8 cellular contexts compared by ENCODE assay signal in the genomic region with DNA sequence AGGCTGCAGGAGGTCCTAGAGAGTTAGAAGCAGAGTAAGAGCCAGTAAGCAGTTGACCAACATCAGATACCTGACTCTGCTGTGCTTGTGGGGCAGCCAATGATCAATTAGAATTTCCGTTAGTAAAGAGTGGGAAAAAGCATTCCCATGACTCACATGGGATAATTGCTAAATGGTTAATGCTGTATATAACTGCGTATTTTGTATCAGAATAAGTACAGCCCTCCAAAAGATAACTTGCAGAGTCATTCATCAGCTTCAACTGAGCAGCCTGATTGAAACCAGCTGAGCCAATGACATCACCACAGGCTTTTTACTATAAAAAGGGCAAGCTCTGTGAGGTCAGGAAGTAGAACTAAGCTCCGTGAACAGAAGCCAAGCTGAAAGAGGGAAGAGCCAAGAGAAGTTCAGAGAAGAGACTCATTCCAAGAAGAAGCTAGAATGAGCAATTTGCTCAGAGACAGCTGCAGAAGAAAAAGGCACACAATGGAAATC.
DNase-seq lines count a peak whose midpoint lies in the region; ATAC-seq and TF ChIP-seq lines count a peak whose summit lies in the region.

No MANE protein-coding gene starts in this region.

- no peaks in the 10 kb centered on the region for H3K27me3 Mint-ChIP-seq in activated naive CD4-positive, alpha-beta T cell treated with anti-CD3 and anti-CD28 coated beads, Interleukin-2, amount 50 U/mL, for 24 hours
- H3K27me3 Mint-ChIP-seq in WTC11 (ENCODE audit: low read depth) = no peaks in the 10 kb centered on the region

- peak overlapping the region; percentile 16 for H3K4me3 Mint-ChIP-seq in activated naive CD4-positive, alpha-beta T cell treated with anti-CD3 and anti-CD28 coated beads, Interleukin-2, amount 50 U/mL, for 24 hours
- H3K4me3 Mint-ChIP-seq in WTC11 = no peak overlapping the region

- peak; percentile 67 for ATAC-seq in HG03095 (IDR thresholded peaks at IDR 0.05; ENCODE audit: unreplicated experiment)
- ATAC-seq in WTC11 = no peak

- in situ Hi-C loops in G401 (cut with HindIII; ENCODE audit: low sequenced_read_pairs) = no loop called here

- TF ChIP-seq CTCF in WTC11 (IDR thresholded peaks at IDR 0.05) = no peak

- DNase-seq in activated naive CD4-positive, alpha-beta T cell treated with Interleukin-2 at 50 U/mL for 16 hours = no peak
- DNase-seq in WTC11 (ENCODE audit: low spot score) = no peak
- peak; percentile 68 for DNase-seq in islet precursor cell
- DNase-seq in activated gamma-delta T cell treated with Interleukin-2 at 50 U/mL for 16 hours = no peak
- DNase-seq in NCI-H2081 treated with DMSO at 0.1 percent for 48 hours (lab: John Stamatoyannopoulos, UW) = no peak
- no peak for DNase-seq in G401 (ENCODE audit: low spot score)

- POLR2A ChIA-PET in WTC11 (lab: Charles Lee) = no interaction called here

- H3K27ac Mint-ChIP-seq in activated naive CD4-positive, alpha-beta T cell treated with anti-CD3 and anti-CD28 coated beads, Interleukin-2, amount 50 U/mL, for 24 hours = no peak overlapping the region
- H3K27ac Mint-ChIP-seq in WTC11 = peak overlapping the region; percentile 81

- H3K4me1 Mint-ChIP-seq in activated naive CD4-positive, alpha-beta T cell treated with anti-CD3 and anti-CD28 coated beads, Interleukin-2, amount 50 U/mL, for 24 hours = peaks cover 51% of the 10 kb centered on the region
- peaks cover 83% of the 10 kb centered on the region for H3K4me1 Mint-ChIP-seq in WTC11

- no peaks in the 10 kb centered on the region for H3K9me3 Mint-ChIP-seq in activated naive CD4-positive, alpha-beta T cell treated with anti-CD3 and anti-CD28 coated beads, Interleukin-2, amount 50 U/mL, for 24 hours
- no peaks in the 10 kb centered on the region for H3K9me3 Mint-ChIP-seq in WTC11

- H3K36me3 Mint-ChIP-seq in activated naive CD4-positive, alpha-beta T cell treated with anti-CD3 and anti-CD28 coated beads, Interleukin-2, amount 50 U/mL, for 24 hours = peaks cover 2% of the 10 kb centered on the region
- H3K36me3 Mint-ChIP-seq in WTC11 = no peaks in the 10 kb centered on the region

- CTCF ChIA-PET in WTC11 (lab: Charles Lee) = interaction anchor here (0.9 kb wide), 1 partner anchor 13 kb away, joined by 3 read pairs; no protein-coding TSS in a partner anchor

TF ChIP-seq in WTC11, 78 proteins besides CTCF, POLR2A, EP300 and RAD21 (continues in another document):
- TF ChIP-seq, protein P1, sequence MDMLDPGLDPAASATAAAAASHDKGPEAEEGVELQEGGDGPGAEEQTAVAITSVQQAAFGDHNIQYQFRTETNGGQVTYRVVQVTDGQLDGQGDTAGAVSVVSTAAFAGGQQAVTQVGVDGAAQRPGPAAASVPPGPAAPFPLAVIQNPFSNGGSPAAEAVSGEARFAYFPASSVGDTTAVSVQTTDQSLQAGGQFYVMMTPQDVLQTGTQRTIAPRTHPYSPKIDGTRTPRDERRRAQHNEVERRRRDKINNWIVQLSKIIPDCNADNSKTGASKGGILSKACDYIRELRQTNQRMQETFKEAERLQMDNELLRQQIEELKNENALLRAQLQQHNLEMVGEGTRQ (CRISPR knock-in tag; IDR thresholded peaks at IDR 0.05) = no peak
- no peak for TF ChIP-seq ZBTB21 (CRISPR knock-in tag; IDR thresholded peaks at IDR 0.05; ENCODE audit: borderline replicate concordance)
- TF ChIP-seq, protein P2, sequence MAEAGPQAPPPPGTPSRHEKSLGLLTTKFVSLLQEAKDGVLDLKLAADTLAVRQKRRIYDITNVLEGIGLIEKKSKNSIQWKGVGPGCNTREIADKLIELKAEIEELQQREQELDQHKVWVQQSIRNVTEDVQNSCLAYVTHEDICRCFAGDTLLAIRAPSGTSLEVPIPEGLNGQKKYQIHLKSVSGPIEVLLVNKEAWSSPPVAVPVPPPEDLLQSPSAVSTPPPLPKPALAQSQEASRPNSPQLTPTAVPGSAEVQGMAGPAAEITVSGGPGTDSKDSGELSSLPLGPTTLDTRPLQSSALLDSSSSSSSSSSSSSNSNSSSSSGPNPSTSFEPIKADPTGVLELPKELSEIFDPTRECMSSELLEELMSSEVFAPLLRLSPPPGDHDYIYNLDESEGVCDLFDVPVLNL (CRISPR knock-in tag; IDR thresholded peaks at IDR 0.05; ENCODE audit: borderline replicate concordance, low read depth) = no peak
- TF ChIP-seq, protein P3, sequence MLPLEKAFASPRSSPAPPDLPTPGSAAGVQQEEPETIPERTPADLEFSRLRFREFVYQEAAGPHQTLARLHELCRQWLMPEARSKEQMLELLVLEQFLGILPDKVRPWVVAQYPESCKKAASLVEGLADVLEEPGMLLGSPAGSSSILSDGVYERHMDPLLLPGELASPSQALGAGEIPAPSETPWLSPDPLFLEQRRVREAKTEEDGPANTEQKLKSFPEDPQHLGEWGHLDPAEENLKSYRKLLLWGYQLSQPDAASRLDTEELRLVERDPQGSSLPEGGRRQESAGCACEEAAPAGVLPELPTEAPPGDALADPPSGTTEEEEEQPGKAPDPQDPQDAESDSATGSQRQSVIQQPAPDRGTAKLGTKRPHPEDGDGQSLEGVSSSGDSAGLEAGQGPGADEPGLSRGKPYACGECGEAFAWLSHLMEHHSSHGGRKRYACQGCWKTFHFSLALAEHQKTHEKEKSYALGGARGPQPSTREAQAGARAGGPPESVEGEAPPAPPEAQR (CRISPR knock-in tag; IDR thresholded peaks at IDR 0.05) = no peak
- TF ChIP-seq, protein P4, sequence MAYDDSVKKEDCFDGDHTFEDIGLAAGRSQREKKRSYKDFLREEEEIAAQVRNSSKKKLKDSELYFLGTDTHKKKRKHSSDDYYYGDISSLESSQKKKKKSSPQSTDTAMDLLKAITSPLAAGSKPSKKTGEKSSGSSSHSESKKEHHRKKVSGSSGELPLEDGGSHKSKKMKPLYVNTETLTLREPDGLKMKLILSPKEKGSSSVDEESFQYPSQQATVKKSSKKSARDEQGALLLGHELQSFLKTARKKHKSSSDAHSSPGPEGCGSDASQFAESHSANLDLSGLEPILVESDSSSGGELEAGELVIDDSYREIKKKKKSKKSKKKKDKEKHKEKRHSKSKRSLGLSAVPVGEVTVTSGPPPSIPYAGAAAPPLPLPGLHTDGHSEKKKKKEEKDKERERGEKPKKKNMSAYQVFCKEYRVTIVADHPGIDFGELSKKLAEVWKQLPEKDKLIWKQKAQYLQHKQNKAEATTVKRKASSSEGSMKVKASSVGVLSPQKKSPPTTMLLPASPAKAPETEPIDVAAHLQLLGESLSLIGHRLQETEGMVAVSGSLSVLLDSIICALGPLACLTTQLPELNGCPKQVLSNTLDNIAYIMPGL (CRISPR knock-in tag; IDR thresholded peaks at IDR 0.05) = no peak
- TF ChIP-seq, protein P5, sequence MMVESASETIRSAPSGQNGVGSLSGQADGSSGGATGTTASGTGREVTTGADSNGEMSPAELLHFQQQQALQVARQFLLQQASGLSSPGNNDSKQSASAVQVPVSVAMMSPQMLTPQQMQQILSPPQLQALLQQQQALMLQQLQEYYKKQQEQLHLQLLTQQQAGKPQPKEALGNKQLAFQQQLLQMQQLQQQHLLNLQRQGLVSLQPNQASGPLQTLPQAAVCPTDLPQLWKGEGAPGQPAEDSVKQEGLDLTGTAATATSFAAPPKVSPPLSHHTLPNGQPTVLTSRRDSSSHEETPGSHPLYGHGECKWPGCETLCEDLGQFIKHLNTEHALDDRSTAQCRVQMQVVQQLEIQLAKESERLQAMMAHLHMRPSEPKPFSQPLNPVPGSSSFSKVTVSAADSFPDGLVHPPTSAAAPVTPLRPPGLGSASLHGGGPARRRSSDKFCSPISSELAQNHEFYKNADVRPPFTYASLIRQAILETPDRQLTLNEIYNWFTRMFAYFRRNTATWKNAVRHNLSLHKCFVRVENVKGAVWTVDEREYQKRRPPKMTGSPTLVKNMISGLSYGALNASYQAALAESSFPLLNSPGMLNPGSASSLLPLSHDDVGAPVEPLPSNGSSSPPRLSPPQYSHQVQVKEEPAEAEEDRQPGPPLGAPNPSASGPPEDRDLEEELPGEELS (CRISPR knock-in tag; IDR thresholded peaks at IDR 0.05) = no peak
- no peak for TF ChIP-seq ATF1 (CRISPR knock-in tag; IDR thresholded peaks at IDR 0.05)
- TF ChIP-seq, protein P6, sequence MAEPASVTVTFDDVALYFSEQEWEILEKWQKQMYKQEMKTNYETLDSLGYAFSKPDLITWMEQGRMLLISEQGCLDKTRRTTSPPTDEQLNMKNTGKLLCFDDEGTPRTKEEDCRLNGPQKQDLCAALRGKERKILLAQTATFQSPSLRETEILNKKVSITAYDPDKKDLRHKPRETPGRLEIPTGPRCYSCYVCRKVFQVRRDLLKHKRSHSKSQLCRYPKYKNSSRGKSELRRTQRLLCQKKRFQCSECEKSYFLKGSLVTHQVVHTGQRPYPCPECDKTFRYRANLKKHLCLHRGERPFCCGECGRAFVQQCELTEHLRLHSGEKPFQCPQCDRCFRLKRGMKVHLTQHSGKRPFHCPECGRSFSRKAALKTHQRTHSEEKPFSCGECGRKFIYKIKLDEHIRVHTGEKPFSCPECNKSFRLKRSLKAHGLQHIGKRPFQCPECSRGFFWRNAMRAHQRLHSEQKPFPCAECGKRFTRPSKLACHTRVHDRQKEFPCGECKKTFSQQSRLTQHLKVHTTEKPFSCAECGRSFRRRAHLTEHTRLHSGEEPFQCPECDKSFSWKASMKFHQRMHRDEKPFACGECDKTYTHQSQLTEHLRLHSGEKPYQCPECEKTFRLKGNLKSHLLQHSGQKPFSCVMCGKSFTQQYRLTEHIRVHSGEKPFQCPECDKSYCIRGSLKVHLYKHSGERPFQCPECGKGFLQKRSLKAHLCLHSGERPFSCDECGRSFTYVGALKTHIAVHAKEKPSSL (CRISPR knock-in tag; conservative IDR thresholded peaks at IDR 0.05) = no peak
- TF ChIP-seq, protein P7, sequence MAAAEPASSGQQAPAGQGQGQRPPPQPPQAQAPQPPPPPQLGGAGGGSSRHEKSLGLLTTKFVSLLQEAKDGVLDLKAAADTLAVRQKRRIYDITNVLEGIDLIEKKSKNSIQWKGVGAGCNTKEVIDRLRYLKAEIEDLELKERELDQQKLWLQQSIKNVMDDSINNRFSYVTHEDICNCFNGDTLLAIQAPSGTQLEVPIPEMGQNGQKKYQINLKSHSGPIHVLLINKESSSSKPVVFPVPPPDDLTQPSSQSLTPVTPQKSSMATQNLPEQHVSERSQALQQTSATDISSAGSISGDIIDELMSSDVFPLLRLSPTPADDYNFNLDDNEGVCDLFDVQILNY (CRISPR knock-in tag; IDR thresholded peaks at IDR 0.05) = no peak
- TF ChIP-seq ZNF671 (CRISPR knock-in tag; IDR thresholded peaks at IDR 0.05) = no peak
- TF ChIP-seq SMAD4 (CRISPR knock-in tag; IDR thresholded peaks at IDR 0.05) = no peak
- TF ChIP-seq, protein P8, sequence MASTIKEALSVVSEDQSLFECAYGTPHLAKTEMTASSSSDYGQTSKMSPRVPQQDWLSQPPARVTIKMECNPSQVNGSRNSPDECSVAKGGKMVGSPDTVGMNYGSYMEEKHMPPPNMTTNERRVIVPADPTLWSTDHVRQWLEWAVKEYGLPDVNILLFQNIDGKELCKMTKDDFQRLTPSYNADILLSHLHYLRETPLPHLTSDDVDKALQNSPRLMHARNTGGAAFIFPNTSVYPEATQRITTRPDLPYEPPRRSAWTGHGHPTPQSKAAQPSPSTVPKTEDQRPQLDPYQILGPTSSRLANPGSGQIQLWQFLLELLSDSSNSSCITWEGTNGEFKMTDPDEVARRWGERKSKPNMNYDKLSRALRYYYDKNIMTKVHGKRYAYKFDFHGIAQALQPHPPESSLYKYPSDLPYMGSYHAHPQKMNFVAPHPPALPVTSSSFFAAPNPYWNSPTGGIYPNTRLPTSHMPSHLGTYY (CRISPR knock-in tag; IDR thresholded peaks at IDR 0.05) = no peak
